Comparison of ENCODE assay signal across 8 cellular contexts in genomic region chr6:41942045-41942851, GRCh38. TPM values are rescaled to one million over a fixed set of nuclear protein-coding genes. Genes with fewer than 3 reads are reported as not detected.
DNase-seq lines count a peak whose midpoint lies in the region; ATAC-seq and TF ChIP-seq lines count a peak whose summit lies in the region.

No MANE protein-coding gene starts in this region.

- H3K27me3 ChIP-seq in H9 (ENCODE audit: insufficient read depth, low read length) (no peaks in the 10 kb centered on the region), fibroblast of lung (ENCODE audit: control insufficient read depth, insufficient read depth, low read length) (no peaks in the 10 kb centered on the region), prostate gland (replicated peaks; ENCODE audit: insufficient read depth) (no peaks in the 10 kb centered on the region)

- no peak for TF ChIP-seq POLR2A in prostate gland (IDR thresholded peaks at IDR 0.05)

- H3T11ph ChIP-seq in H9 (ENCODE audit: low read length) = no peak overlapping the region

- TF ChIP-seq CTCF in AG04449 (IDR thresholded peaks at IDR 0.05; ENCODE audit: insufficient read depth, low read length, missing control alignments) (no peak), H9 (conservative IDR thresholded peaks at IDR 0.05) (no peak), VCaP (conservative IDR thresholded peaks at IDR 0.05) (no peak), fibroblast of lung (conservative IDR thresholded peaks at IDR 0.05 in 1 of 2, IDR thresholded peaks at IDR 0.05 in 1 of 2; ENCODE audit: low read depth in 1 of 2, low read length in 2 of 2) (no peak), prostate gland (IDR thresholded peaks at IDR 0.05) (no peak)

- H3K4ac ChIP-seq in H9 (ENCODE audit: low read depth, low read length) = no peak overlapping the region

- no CpG with 5 or more reads among the region's 21 CpGs for WGBS in H9 (ENCODE audit: extremely low coverage, insufficient read length, low lambda C conversion rate)
- WGBS in prostate gland = 31% methylated on average over 21 of the region's 21 CpGs

- no peak overlapping the region for H2BK5ac ChIP-seq in H9 (ENCODE audit: insufficient read length, low read length)

- H2AK5ac ChIP-seq in H9 (ENCODE audit: insufficient read length, low read length) = no peak overlapping the region

- H3K4me2 ChIP-seq in H9 (ENCODE audit: insufficient read depth, insufficient read length, low read length) = peak overlapping the region; percentile 72
- H3K4me2 ChIP-seq in fibroblast of lung (ENCODE audit: extremely low read depth, insufficient read depth, low read length) = peak overlapping the region; percentile 64

- H3K4me3 Mint-ChIP-seq in H9 = peak overlapping the region; percentile 73 to 84

- H3K79me2 ChIP-seq in H9 (ENCODE audit: insufficient read depth, low read length) (no peaks in the 10 kb centered on the region), fibroblast of lung (ENCODE audit: control insufficient read depth, insufficient read depth, low read length) (peaks cover 38% of the 10 kb centered on the region)

- peaks cover 5% of the 10 kb centered on the region for H3K27me3 Mint-ChIP-seq in H9 (ENCODE audit: low read depth)

- no peaks in the 10 kb centered on the region for H3K9me3 ChIP-seq in H9 (ENCODE audit: control insufficient read depth, low read depth, low read length)
- no peaks in the 10 kb centered on the region for H3K9me3 ChIP-seq in fibroblast of lung (ENCODE audit: control insufficient read depth, insufficient read depth, low read depth, low read length)
- no peaks in the 10 kb centered on the region for H3K9me3 ChIP-seq in prostate gland

- no peak overlapping the region for H2BK20ac ChIP-seq in H9 (ENCODE audit: low read depth, low read length, poor library complexity, severe bottlenecking)

- H2BK120ac ChIP-seq in H9 (ENCODE audit: low read depth, low read length, poor library complexity, severe bottlenecking) = no peak overlapping the region

- CTCF ChIA-PET in AG04449 (lab: Yijun Ruan, JAX) = interaction anchor here (0.6 to 15.2 kb wide), 6 partner anchors 16 to 156 kb away, joined by 5 to 341 read pairs (median 50); partner anchors contain the start of genes BYSL, MED20 and TOMM6

- H4K8ac ChIP-seq in H9 (replicated peaks; ENCODE audit: insufficient read length, low read depth, low read length) = no peak overlapping the region

- POLR2A ChIA-PET in AG04449 (lab: Yijun Ruan, JAX) = interaction anchor here (0.6 to 1.1 kb wide), 2 partner anchors 9 to 155 kb away, joined by 3 to 5 read pairs; partner anchors contain the start of gene TOMM6

- ATAC-seq in HG02763 (IDR thresholded peaks at IDR 0.05; ENCODE audit: unreplicated experiment) = no peak

- no peak overlapping the region for H2BK15ac ChIP-seq in H9 (ENCODE audit: low read depth, low read length)

- H3K27ac Mint-ChIP-seq in H9 = no peak overlapping the region

- H3K36me3 ChIP-seq in fibroblast of lung (ENCODE audit: control insufficient read depth, insufficient read depth, low read length) = peaks cover 6% of the 10 kb centered on the region
- no peaks in the 10 kb centered on the region for H3K36me3 ChIP-seq in prostate gland

- H3K27ac ChIP-seq in H9 (ENCODE audit: insufficient read length, low read depth, low read length) (no peak overlapping the region), VCaP (peak overlapping the region; percentile 62), fibroblast of lung (ENCODE audit: insufficient read depth, low read length) (peak overlapping the region; percentile 66), prostate gland (peak overlapping the region; percentile 56 to 77)

- H3K79me1 ChIP-seq in H9 (ENCODE audit: insufficient read depth, low read depth, low read length, poor library complexity, severe bottlenecking) = no peaks in the 10 kb centered on the region

- H4K20me1 ChIP-seq in H9 (ENCODE audit: control insufficient read depth, insufficient read depth, insufficient read length) (no peaks in the 10 kb centered on the region), fibroblast of lung (ENCODE audit: control insufficient read depth, extremely low read depth, insufficient read depth, low read length) (no peaks in the 10 kb centered on the region)

- H3K4me3 ChIP-seq in AG04449 (ENCODE audit: low read depth, low read length) = peak overlapping the region; percentile 96
- H3K4me3 ChIP-seq in fibroblast of lung (replicated peaks in 1 of 4; ENCODE audit: control extremely low read depth in 1 of 4, insufficient read depth in 1 of 4, low read depth in 3 of 4, low read length in 4 of 4) = peak overlapping the region; percentile 24 to 95 (median 40)
- H3K4me3 ChIP-seq in prostate gland = peak overlapping the region; percentile 58 to 79

- intact Hi-C loops in prostate gland (cut with DNase I) = loop anchor here (5.0 kb wide), 1 partner anchor 100 kb away; no protein-coding TSS in a partner anchor

- H3K4me1 Mint-ChIP-seq in H9 = peaks cover 24 to 32% of the 10 kb centered on the region in 2 experiments

- peaks cover 7% of the 10 kb centered on the region for H3K23me2 ChIP-seq in H9 (ENCODE audit: insufficient read length, low read depth, low read length, poor library complexity, severe bottlenecking)

- no peaks in the 10 kb centered on the region for H3K9me3 Mint-ChIP-seq in H9

- no peak overlapping the region for H4K91ac ChIP-seq in H9 (ENCODE audit: insufficient read length, low read depth, low read length)

- peaks cover 0 to 6% (median 5%) of the 10 kb centered on the region in 3 experiments; a peak in 6 of 7 replicates for H3K36me3 Mint-ChIP-seq in H9 (ENCODE audit: insufficient read depth in 1 of 3, low read depth in 3 of 3)

- no peak overlapping the region for H3K14ac ChIP-seq in H9 (ENCODE audit: insufficient read depth, low read length)

- peaks cover 16% of the 10 kb centered on the region; the same call in 1 of the 2 replicates for H3K4me1 ChIP-seq in H9 (ENCODE audit: insufficient read depth, low read length)
- peaks cover 16% of the 10 kb centered on the region for H3K4me1 ChIP-seq in fibroblast of lung (ENCODE audit: control insufficient read depth, extremely low read depth, insufficient read depth, low read length)
- H3K4me1 ChIP-seq in prostate gland (replicated peaks) = peaks cover 10% of the 10 kb centered on the region

- H3K18ac ChIP-seq in H9 (ENCODE audit: insufficient read length, low read depth, low read length) = no peak overlapping the region

- H2AFZ ChIP-seq in H9 (ENCODE audit: low read length) = peak overlapping the region; percentile 83
- peak overlapping the region; percentile 67 for H2AFZ ChIP-seq in fibroblast of lung (ENCODE audit: low read length)

- no peak overlapping the region for H3K56ac ChIP-seq in H9 (ENCODE audit: insufficient read length, low read depth, low read length)

- no peak for DNase-seq in AG04449 (ENCODE audit: low read depth, low spot score)
- DNase-seq in H9 = no peak
- peak in 1 of 2 donors; percentile 82 for DNase-seq in fibroblast of lung (ENCODE audit: low read depth in 2 of 2)
- DNase-seq in prostate gland (ENCODE audit: low spot score) = no peak
- DNase-seq in COLO668 (lab: John Stamatoyannopoulos, UW; ENCODE audit: unreplicated experiment) = no peak
- DNase-seq in inferior parietal cortex (ENCODE audit: extremely low spot score) = no peak

- no peak overlapping the region for H4K5ac ChIP-seq in H9 (ENCODE audit: insufficient read length, low read depth, low read length)

- peak overlapping the region; percentile 30 for H3K9ac ChIP-seq in H9 (ENCODE audit: extremely low read depth, insufficient read length, low read length)
- H3K9ac ChIP-seq in fibroblast of lung (ENCODE audit: insufficient read depth, low read length) = no peak overlapping the region

- no peak overlapping the region for H3K23ac ChIP-seq in H9 (ENCODE audit: insufficient read length, low read depth, low read length)

- H2BK12ac ChIP-seq in H9 (ENCODE audit: insufficient read length, low read depth, low read length) = no peak overlapping the region

RNA-seq across cellular contexts. Expression of gene CCND3, which starts 0.6 kb away (rescaled TPM):
- total RNA-seq in H9 (2021) (24.2 and 25.3 TPM in 2 replicates), fibroblast of lung (10.3 and 15.0 TPM in 2 replicates), prostate gland (100 to 1,000 TPM; 145 to 153 TPM)
- 29.6 and 43.7 TPM in 2 replicates for polyA plus RNA-seq in fibroblast of lung
- 35.6 and 56.9 TPM in 2 replicates for polyA plus RNA-seq in fibroblast of lung (2012)
- polyA minus RNA-seq in fibroblast of lung (ENCODE audit: low replicate concordance) = 32.1 and 51.6 TPM in 2 replicates

RNA-seq across cellular contexts. Expression of gene BYSL, which starts 20.9 kb away (rescaled TPM):
- 71.1 and 74.2 TPM in 2 replicates for total RNA-seq in H9 (2021)
- total RNA-seq in fibroblast of lung = 13.7 and 14.9 TPM in 2 replicates
- 11.3 and 19.7 TPM in 2 replicates for polyA plus RNA-seq in fibroblast of lung
- polyA plus RNA-seq in fibroblast of lung (2012) = 15.8 and 28.6 TPM in 2 replicates
- 55.8 and 72.2 TPM in 2 replicates for polyA minus RNA-seq in fibroblast of lung (ENCODE audit: low replicate concordance)
- 10 to 100 TPM in 1 of 2 donors, 1 to 10 TPM in 1; 9.5 to 12.6 TPM for total RNA-seq in prostate gland

RNA-seq across cellular contexts. Expression of gene MED20, which starts 21.3 kb away (rescaled TPM):
- total RNA-seq in H9 (2021) (28.9 and 29.9 TPM in 2 replicates), fibroblast of lung (24.9 and 27.7 TPM in 2 replicates), prostate gland (10 to 100 TPM; 20.2 to 25.5 TPM)
- 38.6 and 40.0 TPM in 2 replicates for polyA plus RNA-seq in fibroblast of lung
- polyA plus RNA-seq in fibroblast of lung (2012) = 23.9 and 25.4 TPM in 2 replicates
- 50.0 and 113 TPM in 2 replicates for polyA minus RNA-seq in fibroblast of lung (ENCODE audit: low replicate concordance)

RNA-seq across cellular contexts. Expression of gene USP49, which starts 47.1 kb away (rescaled TPM):
- total RNA-seq in H9 (2021) (18.7 and 19.0 TPM in 2 replicates), fibroblast of lung (1.8 and 2.3 TPM in 2 replicates), prostate gland (10 to 100 TPM in 1 of 2 donors, 1 to 10 TPM in 1; 1.7 to 19.5 TPM)
- 1.0 and 1.5 TPM in 2 replicates for polyA plus RNA-seq in fibroblast of lung
- polyA plus RNA-seq in fibroblast of lung (2012) = 1.0 and 1.2 TPM in 2 replicates
- 0.67 and 0.96 TPM in 2 replicates for polyA minus RNA-seq in fibroblast of lung (ENCODE audit: low replicate concordance)

Comparison
In these comparisons a context has a peak if more than half of its experiments do, and no peak if none do; other contexts are left out.
1. H3K4me3 ChIP-seq: peak in every context shown above with its lines; median percentile 96 in AG04449; 68 in prostate gland; 40 in fibroblast of lung.